22 cellular contexts compared by ENCODE assay signal in the genomic region with DNA sequence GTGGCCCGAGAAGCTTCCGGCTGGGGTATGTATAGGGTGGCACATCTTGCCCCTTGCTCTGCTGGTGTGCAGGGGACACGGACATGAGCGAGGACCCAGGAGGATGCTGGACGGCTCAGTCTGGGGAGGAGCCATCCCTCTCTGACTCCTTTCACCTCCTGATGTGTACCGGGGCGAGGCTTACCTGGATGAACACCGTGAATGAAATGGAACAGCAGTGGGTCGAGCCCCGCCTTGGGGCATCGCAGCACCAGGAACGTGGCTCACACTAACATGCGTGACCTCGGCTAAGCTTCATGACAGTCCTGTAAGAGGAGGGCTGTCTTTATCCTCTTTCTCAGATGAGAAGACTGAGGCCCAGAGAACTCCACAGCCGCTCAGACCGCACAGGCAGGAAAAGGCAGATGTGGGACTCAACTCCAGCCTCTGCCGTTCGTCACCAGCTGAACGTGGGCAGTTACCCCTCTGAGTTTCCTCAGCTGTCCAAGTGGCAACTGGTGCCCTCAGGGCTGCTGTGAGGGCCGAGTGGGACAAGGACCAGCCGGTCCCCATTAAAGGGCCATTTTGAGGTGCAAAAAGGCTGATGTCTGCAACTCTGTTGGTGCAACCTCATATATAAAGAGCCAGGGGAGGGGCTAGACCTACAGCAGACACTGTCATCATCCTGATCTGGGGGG.
"Had no signal": no experiment of that assay in that cellular context is flagged by ENCODE, and none has a peak within 500 bp of the region (broad histone marks: within the 10 kb centered on the region; RNA-seq: fewer than 3 reads in every experiment).

No MANE protein-coding gene starts in this region.

- H3K27ac Mint-ChIP-seq: activated CD4-positive, alpha-beta memory T cell treated with anti-CD3 and anti-CD28 coated beads for 36 hours; activated naive CD8-positive, alpha-beta T cell treated with anti-CD3 and anti-CD28 coated beads, Interleukin-2, amount 50 U/mL, for 24 hours; activated T-cell treated with anti-CD3 and anti-CD28 coated beads, Interleukin-2, amount 50 U/mL, for 72 hours; nephron progenitor cell; progenitor cell of endocrine pancreas; stimulated activated effector memory CD8-positive, alpha-beta T cell treated with anti-CD3 and anti-CD28 coated beads, Interleukin-12 subunit alpha, Interleukin-12 subunit beta, amount 100 ng/mL, for 72 hours; type B pancreatic cell had no signal

- H3K27ac ChIP-seq: foreskin keratinocyte, left ventricle myocardium inferior, SJSA1, skin epidermis, thoracic aorta had no signal

- H3K4me1 Mint-ChIP-seq: activated naive CD8-positive, alpha-beta T cell treated with anti-CD3 and anti-CD28 coated beads, Interleukin-2, amount 50 U/mL, for 24 hours; nephron progenitor cell; stimulated activated effector memory CD8-positive, alpha-beta T cell treated with anti-CD3 and anti-CD28 coated beads, Interleukin-12 subunit alpha, Interleukin-12 subunit beta, amount 100 ng/mL, for 72 hours had no signal

- ATAC-seq: activated naive CD8-positive, alpha-beta T cell treated with anti-CD3 and anti-CD28 coated beads, Interleukin-2, amount 50 U/mL, for 24 hours; activated T-cell treated with anti-CD3 and anti-CD28 coated beads, Interleukin-2, amount 50 U/mL, for 72 hours; foreskin keratinocyte; stimulated activated effector memory CD8-positive, alpha-beta T cell treated with anti-CD3 and anti-CD28 coated beads, Interleukin-12 subunit alpha, Interleukin-12 subunit beta, amount 100 ng/mL, for 72 hours had no signal

- H3K9me3 Mint-ChIP-seq: activated naive CD8-positive, alpha-beta T cell treated with anti-CD3 and anti-CD28 coated beads, Interleukin-2, amount 50 U/mL, for 24 hours; stimulated activated effector memory CD8-positive, alpha-beta T cell treated with anti-CD3 and anti-CD28 coated beads, Interleukin-12 subunit alpha, Interleukin-12 subunit beta, amount 100 ng/mL, for 72 hours; type B pancreatic cell had no signal

- DNase-seq: activated CD4-positive, alpha-beta memory T cell treated with anti-CD3 and anti-CD28 coated beads for 36 hours; activated CD4-positive, alpha-beta T cell treated with anti-CD3 and anti-CD28 coated beads for 4 hours; activated CD4-positive, CD25-positive, alpha-beta regulatory T cell; activated gamma-delta T cell; activated naive CD4-positive, alpha-beta T cell treated with anti-CD3 and anti-CD28 coated beads, Interleukin-2, amount 50 U/mL, for 16 hours; activated naive CD8-positive, alpha-beta T cell treated with anti-CD3 and anti-CD28 coated beads, Interleukin-2, amount 50 U/mL, for 24 hours; activated T-cell treated with anti-CD3 and anti-CD28 coated beads, Interleukin-2, amount 50 U/mL, for 72 hours; erythroblast; foreskin keratinocyte; left ventricle myocardium inferior; midbrain; nephron progenitor cell; occipital lobe; retina; stimulated activated CD4-positive, alpha-beta T cell treated with anti-CD3 and anti-CD28 coated beads, Interleukin-2, amount 100 ng/mL, for 24 hours; T-helper 9 cell had no signal

- H3K36me3 ChIP-seq: left ventricle myocardium inferior, SJSA1, thoracic aorta had no signal

- H3K4me1 ChIP-seq: foreskin keratinocyte, left ventricle myocardium inferior, SJSA1 had no signal

- H3K36me3 Mint-ChIP-seq: activated CD4-positive, alpha-beta memory T cell treated with anti-CD3 and anti-CD28 coated beads for 36 hours; type B pancreatic cell had no signal

- H3K4me3 ChIP-seq: left ventricle myocardium inferior, SJSA1, skin epidermis, thoracic aorta had no signal

- H3K4me3 Mint-ChIP-seq: activated CD4-positive, alpha-beta memory T cell treated with anti-CD3 and anti-CD28 coated beads for 36 hours; activated naive CD8-positive, alpha-beta T cell treated with anti-CD3 and anti-CD28 coated beads, Interleukin-2, amount 50 U/mL, for 24 hours; activated T-cell treated with anti-CD3 and anti-CD28 coated beads, Interleukin-2, amount 50 U/mL, for 72 hours; nephron progenitor cell; stimulated activated effector memory CD8-positive, alpha-beta T cell treated with anti-CD3 and anti-CD28 coated beads, Interleukin-12 subunit alpha, Interleukin-12 subunit beta, amount 100 ng/mL, for 72 hours; type B pancreatic cell had no signal

- H3K9me3 ChIP-seq: left ventricle myocardium inferior, SJSA1, thoracic aorta had no signal
